ENCODE assay signal across 17 cellular contexts in genomic region chr1:60886793-60887331, GRCh38.
DNase-seq lines count a peak whose midpoint lies in the region; TF ChIP-seq lines count a peak whose summit lies in the region.
"Had no signal": no experiment of that assay in that cellular context is flagged by ENCODE, and none has a peak within 500 bp of the region (broad histone marks: within the 10 kb centered on the region; RNA-seq: fewer than 3 reads in every experiment).

No MANE protein-coding gene starts in this region.

- H3K4me1 ChIP-seq in hepatocyte (ENCODE audit: insufficient read depth) (no peaks in the 10 kb centered on the region), neuronal stem cell (ENCODE audit: control insufficient read depth in 2 of 2, insufficient read depth in 1 of 2, low read depth in 1 of 2, low read length in 2 of 2) (peaks cover 0 to 9% of the 10 kb centered on the region in 2 donors)
- H3K4me1 ChIP-seq: Peyer's patch, upper lobe of right lung had no signal

- WGBS in hepatocyte (ENCODE audit: low lambda C conversion rate, missing lambda C conversion rate), result 22% methylated on average over 6 of the region's 6 CpGs
- WGBS in neuronal stem cell (ENCODE audit: extremely low coverage in 2 of 2, insufficient read length in 2 of 2, insufficient replicate concordance in 1 of 2), 2 donors, result no CpG with 5 or more reads among the region's 6 CpGs

- H3K4me3 ChIP-seq in SK-N-MC, result peak overlapping the region; percentile 40; the same call in 1 of the 2 replicates
- H3K4me3 ChIP-seq in hepatocyte, result no peak overlapping the region
- no peak overlapping the region for H3K4me3 ChIP-seq in neuronal stem cell (ENCODE audit: low read length in 2 of 2)
- H3K4me3 ChIP-seq: Peyer's patch, upper lobe of right lung had no signal

- DNase-seq in NCI-H2227 (lab: John Stamatoyannopoulos, UW; ENCODE audit: unreplicated experiment), result peak; percentile 13
- DNase-seq in NCI-H2227 treated with DMSO at 0.1 percent for 48 hours (lab: John Stamatoyannopoulos, UW), result no peak
- no peak for DNase-seq in SK-N-MC (ENCODE audit: low read depth, low spot score)
- peak; percentile 27 for DNase-seq in hepatocyte (ENCODE audit: low spot score)
- DNase-seq in neuronal stem cell (ENCODE audit: low spot score), result no peak
- DNase-seq in NCI-H1048 (lab: John Stamatoyannopoulos, UW), result no peak
- DNase-seq in NCI-H1436 treated with DMSO at 0.1 percent for 48 hours (lab: John Stamatoyannopoulos, UW), result no peak
- DNase-seq in SIG-M5 (lab: John Stamatoyannopoulos, UW), result no peak
- DNase-seq: 8988T; activated CD8-positive, alpha-beta T cell treated with anti-CD3 and anti-CD28 coated beads for 36 hours; activated naive CD8-positive, alpha-beta T cell treated with anti-CD3 and anti-CD28 coated beads, Interleukin-2, amount 10 ng/mL, durations not matched to agents 7 days and 5 days; effector CD4-positive, alpha-beta T cell; naive thymus-derived CD4-positive, alpha-beta T cell; NCI-H446 treated with DMSO at 0.1 percent for 48 hours; Peyer's patch; stimulated activated CD4-positive, alpha-beta T cell treated with anti-CD3 and anti-CD28 coated beads, Interleukin-15, amount 100 ng/mL, for 24 hours; upper lobe of right lung had no signal

- H2AFZ ChIP-seq in hepatocyte (no peak overlapping the region), neuronal stem cell (ENCODE audit: low read length) (peak overlapping the region; percentile 84)

- H3K18ac ChIP-seq in neuronal stem cell (ENCODE audit: low read length), result peak overlapping the region; percentile 20

- H2BK12ac ChIP-seq in neuronal stem cell (ENCODE audit: low read length), result no peak overlapping the region

- H2BK5ac ChIP-seq in neuronal stem cell (ENCODE audit: low read length), result no peak overlapping the region

- H2BK120ac ChIP-seq in neuronal stem cell (ENCODE audit: low read depth, low read length), result no peak overlapping the region

- H3K27ac ChIP-seq in SK-N-MC (no peak overlapping the region), hepatocyte (no peak overlapping the region), neuronal stem cell (replicated peaks; ENCODE audit: low read length) (peak overlapping the region; percentile 59)
- H3K27ac ChIP-seq: Peyer's patch, upper lobe of right lung had no signal

- H3K79me2 ChIP-seq in hepatocyte, result no peaks in the 10 kb centered on the region

- H3K27me3 ChIP-seq in hepatocyte, result peaks cover 13% of the 10 kb centered on the region
- no peaks in the 10 kb centered on the region for H3K27me3 ChIP-seq in neuronal stem cell (ENCODE audit: control insufficient read depth in 3 of 3, insufficient read depth in 3 of 3, low read depth in 1 of 3, low read length in 3 of 3)
- H3K27me3 ChIP-seq: Peyer's patch, upper lobe of right lung had no signal

- no peak overlapping the region for H2BK15ac ChIP-seq in neuronal stem cell (ENCODE audit: low read length)

- H3K36me3 ChIP-seq in SK-N-MC (ENCODE audit: insufficient read depth, low read length), result no peaks in the 10 kb centered on the region
- H3K36me3 ChIP-seq in hepatocyte (replicated peaks; ENCODE audit: insufficient read depth, low read depth), result no peaks in the 10 kb centered on the region
- H3K36me3 ChIP-seq in neuronal stem cell (replicated peaks in 1 of 2; ENCODE audit: control insufficient read depth in 2 of 2, insufficient read depth in 2 of 2, low read length in 2 of 2), result no peaks in the 10 kb centered on the region
- H3K36me3 ChIP-seq: Peyer's patch, upper lobe of right lung had no signal

- H4K91ac ChIP-seq in neuronal stem cell (ENCODE audit: low read depth, low read length, poor library complexity), result no peak overlapping the region

- no peak overlapping the region for H4K8ac ChIP-seq in neuronal stem cell (ENCODE audit: low read depth, low read length)

- H3K9me3 ChIP-seq in SK-N-MC (ENCODE audit: low read depth, low read length) (no peaks in the 10 kb centered on the region), hepatocyte (ENCODE audit: low read depth) (no peaks in the 10 kb centered on the region), neuronal stem cell (replicated peaks in 1 of 2; ENCODE audit: control insufficient read depth in 2 of 2, insufficient read depth in 1 of 2, low read depth in 1 of 2, low read length in 2 of 2) (no peaks in the 10 kb centered on the region)
- H3K9me3 ChIP-seq: Peyer's patch, upper lobe of right lung had no signal

- no peak for TF ChIP-seq CTCF in hepatocyte (IDR thresholded peaks at IDR 0.05; ENCODE audit: poor library complexity)

- H4K20me1 ChIP-seq in hepatocyte (ENCODE audit: insufficient read depth, poor library complexity, severe bottlenecking), result no peaks in the 10 kb centered on the region

- no peak overlapping the region for H3K23ac ChIP-seq in neuronal stem cell (ENCODE audit: low read depth, low read length, poor library complexity)

- H3K4me2 ChIP-seq in hepatocyte (no peak overlapping the region), neuronal stem cell (ENCODE audit: insufficient read depth, low read length, poor library complexity, severe bottlenecking) (no peak overlapping the region)

- H3K9me2 ChIP-seq in hepatocyte (replicated peaks; ENCODE audit: insufficient read depth), result no peaks in the 10 kb centered on the region

- H3K4ac ChIP-seq in neuronal stem cell (ENCODE audit: low read length), result no peak overlapping the region

- H3K14ac ChIP-seq in neuronal stem cell (ENCODE audit: low read length), result no peak overlapping the region

- no peak overlapping the region for H2AK5ac ChIP-seq in neuronal stem cell (ENCODE audit: low read depth, low read length)

- peak overlapping the region; percentile 17 for H3K9ac ChIP-seq in SK-N-MC (ENCODE audit: insufficient read length)
- no peak overlapping the region for H3K9ac ChIP-seq in neuronal stem cell (ENCODE audit: low read depth, low read length, poor library complexity)

- H3K79me1 ChIP-seq in neuronal stem cell (ENCODE audit: low read depth, low read length), result no peaks in the 10 kb centered on the region

Comparison
In these comparisons a context has a peak if more than half of its experiments do, and no peak if none do; other contexts are left out.
1. DNase-seq: peak in NCI-H2227 (single experiment) and hepatocyte (single experiment); none in NCI-H2227 treated with DMSO at 0.1 percent for 48 hours (single experiment), SK-N-MC (single experiment), neuronal stem cell (single experiment), NCI-H1048 (single experiment), NCI-H1436 treated with DMSO at 0.1 percent for 48 hours (single experiment) and SIG-M5 (single experiment).